8 cellular contexts compared by ENCODE assay signal in genomic region chrX:74419861-74420193, GRCh38.
DNase-seq lines count a peak whose midpoint lies in the region; ATAC-seq lines count a peak whose summit lies in the region.

No MANE protein-coding gene starts in this region.

- ATAC-seq in activated naive CD8-positive, alpha-beta T cell treated with anti-CD3 and anti-CD28 coated beads, Interleukin-2, amount 50 U/mL, for 24 hours, result no peak
- ATAC-seq in stimulated activated memory B cell treated with anti-CD40 and anti-IgM and Interleukin-4, amounts not matched to agents 10 μg/mL and 1 μg/mL and 100 μg/mL, for 72 hours, result no peak
- ATAC-seq in GM18909 (IDR thresholded peaks at IDR 0.05; ENCODE audit: poor library complexity, unreplicated experiment) (no peak), HG02759 (IDR thresholded peaks at IDR 0.05; ENCODE audit: unreplicated experiment) (no peak)

- no peaks in the 10 kb centered on the region for H3K9me3 ChIP-seq in iPS-20b (ENCODE audit: insufficient read depth, low read depth, low read length)

- peak overlapping the region; percentile 65 for H3K4me3 ChIP-seq in iPS-20b (ENCODE audit: low read length)

- H3K36me3 ChIP-seq in iPS-20b (ENCODE audit: insufficient read depth, low read depth, low read length), result no peaks in the 10 kb centered on the region

- peaks cover 81% of the 10 kb centered on the region for H3K27me3 Mint-ChIP-seq in activated T-cell treated with anti-CD3 and anti-CD28 coated beads, Interleukin-2, amount 50 U/mL, for 24 hours
- H3K27me3 Mint-ChIP-seq in activated naive CD8-positive, alpha-beta T cell treated with anti-CD3 and anti-CD28 coated beads, Interleukin-2, amount 50 U/mL, for 24 hours, result peaks cover 14% of the 10 kb centered on the region
- peaks cover 43% of the 10 kb centered on the region for H3K27me3 Mint-ChIP-seq in stimulated activated memory B cell treated with anti-CD40 and anti-IgM and Interleukin-4, amounts not matched to agents 10 μg/mL and 1 μg/mL and 100 μg/mL, for 72 hours

- H3K27ac ChIP-seq in iPS-20b (ENCODE audit: low read length), result no peak overlapping the region

- no peak overlapping the region for H3K27ac Mint-ChIP-seq in activated T-cell treated with anti-CD3 and anti-CD28 coated beads, Interleukin-2, amount 50 U/mL, for 24 hours
- H3K27ac Mint-ChIP-seq in activated naive CD8-positive, alpha-beta T cell treated with anti-CD3 and anti-CD28 coated beads, Interleukin-2, amount 50 U/mL, for 24 hours, result peak overlapping the region; percentile 42
- H3K27ac Mint-ChIP-seq in stimulated activated memory B cell treated with anti-CD40 and anti-IgM and Interleukin-4, amounts not matched to agents 10 μg/mL and 1 μg/mL and 100 μg/mL, for 72 hours, result no peak overlapping the region

- DNase-seq in activated T-cell treated with anti-CD3 and anti-CD28 coated beads, Interleukin-2, amount 50 U/mL, for 24 hours, result no peak
- no peak for DNase-seq in activated T-cell treated with anti-CD3 and anti-CD28 coated beads, Interleukin-2, amount 50 U/mL, for 48 hours
- DNase-seq in activated naive CD8-positive, alpha-beta T cell treated with anti-CD3 and anti-CD28 coated beads, Interleukin-2, amount 50 U/mL, for 24 hours, result peak; percentile 7
- no peak for DNase-seq in NCI-H446 treated with DMSO at 0.1 percent for 48 hours (lab: John Stamatoyannopoulos, UW)

- H3K27me3 ChIP-seq in iPS-20b (ENCODE audit: insufficient read depth, low read length), result peaks cover 23% of the 10 kb centered on the region

- no peaks in the 10 kb centered on the region; the same call in 1 of the 2 replicates for H3K4me1 ChIP-seq in iPS-20b (ENCODE audit: insufficient read depth, low read length)

- peak overlapping the region; percentile 64 for H3K4me3 Mint-ChIP-seq in activated T-cell treated with anti-CD3 and anti-CD28 coated beads, Interleukin-2, amount 50 U/mL, for 24 hours
- peak overlapping the region; percentile 66 for H3K4me3 Mint-ChIP-seq in activated naive CD8-positive, alpha-beta T cell treated with anti-CD3 and anti-CD28 coated beads, Interleukin-2, amount 50 U/mL, for 24 hours
- peak overlapping the region; percentile 67 for H3K4me3 Mint-ChIP-seq in stimulated activated memory B cell treated with anti-CD40 and anti-IgM and Interleukin-4, amounts not matched to agents 10 μg/mL and 1 μg/mL and 100 μg/mL, for 72 hours

- peak overlapping the region; percentile 51; the same call in 1 of the 2 replicates for H3K9ac ChIP-seq in iPS-20b (ENCODE audit: low read depth, low read length)

- H3K9me3 Mint-ChIP-seq in activated T-cell treated with anti-CD3 and anti-CD28 coated beads, Interleukin-2, amount 50 U/mL, for 24 hours, result no peaks in the 10 kb centered on the region
- no peaks in the 10 kb centered on the region for H3K9me3 Mint-ChIP-seq in activated naive CD8-positive, alpha-beta T cell treated with anti-CD3 and anti-CD28 coated beads, Interleukin-2, amount 50 U/mL, for 24 hours
- no peaks in the 10 kb centered on the region for H3K9me3 Mint-ChIP-seq in stimulated activated memory B cell treated with anti-CD40 and anti-IgM and Interleukin-4, amounts not matched to agents 10 μg/mL and 1 μg/mL and 100 μg/mL, for 72 hours

- no peaks in the 10 kb centered on the region for H3K36me3 Mint-ChIP-seq in activated T-cell treated with anti-CD3 and anti-CD28 coated beads, Interleukin-2, amount 50 U/mL, for 24 hours (ENCODE audit: low read depth)
- H3K36me3 Mint-ChIP-seq in activated naive CD8-positive, alpha-beta T cell treated with anti-CD3 and anti-CD28 coated beads, Interleukin-2, amount 50 U/mL, for 24 hours (ENCODE audit: low read depth), result no peaks in the 10 kb centered on the region
- H3K36me3 Mint-ChIP-seq in stimulated activated memory B cell treated with anti-CD40 and anti-IgM and Interleukin-4, amounts not matched to agents 10 μg/mL and 1 μg/mL and 100 μg/mL, for 72 hours, result no peaks in the 10 kb centered on the region

- peaks cover 10% of the 10 kb centered on the region for H3K4me1 Mint-ChIP-seq in activated T-cell treated with anti-CD3 and anti-CD28 coated beads, Interleukin-2, amount 50 U/mL, for 24 hours (ENCODE audit: low read depth)
- peaks cover 12% of the 10 kb centered on the region for H3K4me1 Mint-ChIP-seq in activated naive CD8-positive, alpha-beta T cell treated with anti-CD3 and anti-CD28 coated beads, Interleukin-2, amount 50 U/mL, for 24 hours
- H3K4me1 Mint-ChIP-seq in stimulated activated memory B cell treated with anti-CD40 and anti-IgM and Interleukin-4, amounts not matched to agents 10 μg/mL and 1 μg/mL and 100 μg/mL, for 72 hours, result peaks cover 26% of the 10 kb centered on the region
